17 cellular contexts compared by ENCODE assay signal in genomic region chr20:31843288-31843687, GRCh38. TPM values are rescaled to one million over a fixed set of nuclear protein-coding genes. Genes with fewer than 3 reads are reported as not detected.
DNase-seq lines count a peak whose midpoint lies in the region; ATAC-seq, FAIRE-seq and TF ChIP-seq lines count a peak whose summit lies in the region.
"Had no signal": no experiment of that assay in that cellular context is flagged by ENCODE, and none has a peak within 500 bp of the region (broad histone marks: within the 10 kb centered on the region; RNA-seq: fewer than 3 reads in every experiment).

No MANE protein-coding gene starts in this region.

- H3K79me1 ChIP-seq in H1 (ENCODE audit: low read depth, low read length) = no peaks in the 10 kb centered on the region

- H3F3A ChIP-seq in SK-N-SH (replicated peaks; ENCODE audit: insufficient read depth) (peaks cover 19% of the 10 kb centered on the region), neural progenitor cell (ENCODE audit: low read depth) (peaks cover 6% of the 10 kb centered on the region)

- peak; percentile 7 for FAIRE-seq in H1 (lab: Jason Lieb, UNC)
- FAIRE-seq: colon had no signal

- no peak for ATAC-seq in SK-N-SH treated with all-trans-retinoic acid at 6 μM for 48 hours
- no peak for ATAC-seq in upper lobe of left lung (ENCODE audit: low FRiP score in 2 of 2)
- no peak for ATAC-seq in activated CD4-positive, alpha-beta T cell treated with anti-CD3 and anti-CD28 coated beads for 36 hours

- H2AFZ ChIP-seq in SK-N-SH (ENCODE audit: low read depth) = no peak overlapping the region
- no peak overlapping the region for H2AFZ ChIP-seq in H1 (ENCODE audit: low read length)
- no peak overlapping the region for H2AFZ ChIP-seq in neural progenitor cell (replicated peaks)

- no peak overlapping the region for H2AK5ac ChIP-seq in H1 (ENCODE audit: low read depth, low read length)

- no peak overlapping the region for H3K4ac ChIP-seq in H1 (replicated peaks; ENCODE audit: insufficient read length, low read depth, low read length)

- H3K27me3 ChIP-seq in SK-N-SH (ENCODE audit: insufficient read depth) = no peaks in the 10 kb centered on the region
- H3K27me3 ChIP-seq in H1 (replicated peaks in 1 of 4; ENCODE audit: control insufficient read depth in 3 of 4, extremely low read depth in 1 of 4, insufficient read depth in 3 of 4, low read length in 3 of 4) = peaks cover 0 to 6% (median 0%) of the 10 kb centered on the region in 4 experiments; a peak in 1 of 7 replicates
- H3K27me3 ChIP-seq in neural progenitor cell = peaks cover 11% of the 10 kb centered on the region
- H3K27me3 ChIP-seq in upper lobe of left lung = no peaks in the 10 kb centered on the region
- H3K27me3 ChIP-seq: suprapubic skin had no signal

- H4K20me1 ChIP-seq in SK-N-SH (ENCODE audit: insufficient read depth) (no peaks in the 10 kb centered on the region), H1 (replicated peaks in 1 of 2; ENCODE audit: control insufficient read depth in 1 of 2, insufficient read depth in 2 of 2, low read length in 2 of 2) (no peaks in the 10 kb centered on the region), neural progenitor cell (ENCODE audit: low read depth) (no peaks in the 10 kb centered on the region)

- TF ChIP-seq RAD21 in SK-N-SH (IDR thresholded peaks at IDR 0.05; ENCODE audit: low read length) = no peak
- TF ChIP-seq RAD21 in H1 (IDR thresholded peaks at IDR 0.05 in 1 of 2, conservative IDR thresholded peaks at IDR 0.05 in 1 of 2; ENCODE audit: low read depth in 2 of 2, low read length in 2 of 2) = no peak

- 82% methylated on average over 5 of the region's 6 CpGs for WGBS in SK-N-SH (ENCODE audit: low lambda C conversion rate)
- 79% methylated on average over 6 of the region's 6 CpGs; no CpG with 5 or more reads in 1 of the 2 experiments for WGBS in H1 (ENCODE audit: extremely low coverage in 1 of 2, insufficient coverage in 1 of 2, insufficient read length in 1 of 2, insufficient replicate concordance in 2 of 2, low coverage in 1 of 2, low lambda C conversion rate in 2 of 2, missing lambda C conversion rate in 1 of 2), 2 experiments
- 75 to 88% methylated on average over 4 to 6 of the region's 6 CpGs for WGBS in upper lobe of left lung, 2 donors

- H3K56ac ChIP-seq in H1 (replicated peaks; ENCODE audit: insufficient read length, low read depth, low read length) = no peak overlapping the region

- no peaks in the 10 kb centered on the region for H3K9me3 Mint-ChIP-seq in neural progenitor cell
- no peaks in the 10 kb centered on the region for H3K9me3 Mint-ChIP-seq in activated CD4-positive, alpha-beta T cell treated with anti-CD3 and anti-CD28 coated beads for 36 hours (ENCODE audit: low read depth)
- H3K9me3 Mint-ChIP-seq: T-helper 1 cell treated with Interleukin-12 subunit alpha and Interleukin-12 subunit beta and Interleukin-4 antibody, amounts not matched to agents 30 μg/mL and 1 μg/mL, for 36 hours had no signal

- H3K27me3 Mint-ChIP-seq in neural progenitor cell (ENCODE audit: insufficient read depth, low read depth) = peaks cover 9% of the 10 kb centered on the region
- no peaks in the 10 kb centered on the region for H3K27me3 Mint-ChIP-seq in activated CD4-positive, alpha-beta T cell treated with anti-CD3 and anti-CD28 coated beads for 36 hours

- CTCF ChIA-PET in SK-N-SH (lab: Yijun Ruan, JAX) = interaction anchor here (0.9 to 15.5 kb wide), 4 partner anchors 9 to 210 kb away, joined by 4 to 174 read pairs (median 16); no protein-coding TSS in a partner anchor
- CTCF ChIA-PET in H1 (lab: Charles Lee; ENCODE audit: partially characterized antibody) = interaction anchor here (0.7 to 4.0 kb wide), 9 partner anchors 9 to 185 kb away, joined by 3 to 24 read pairs (median 5); partner anchors contain the start of gene PDRG1
- CTCF ChIA-PET in activated CD4-positive, alpha-beta T cell treated with anti-CD3 and anti-CD28 coated beads for 36 hours (lab: Charles Lee) = interaction anchor here (0.8 kb wide), 1 partner anchor 247 kb away, joined by 3 read pairs; no protein-coding TSS in a partner anchor

- no peak overlapping the region for H4K91ac ChIP-seq in H1 (replicated peaks; ENCODE audit: insufficient read length, low read length)

- H4K5ac ChIP-seq in H1 (ENCODE audit: insufficient read length, low read depth, low read length) = no peak overlapping the region

- H3K23me2 ChIP-seq in H1 (ENCODE audit: low read depth, low read length) = peaks cover 4% of the 10 kb centered on the region

- H3K14ac ChIP-seq in H1 (ENCODE audit: insufficient read length) = no peak overlapping the region

- H2BK120ac ChIP-seq in H1 (replicated peaks; ENCODE audit: low read depth, low read length) = no peak overlapping the region

- no peak overlapping the region for H3K23ac ChIP-seq in H1 (ENCODE audit: insufficient read length)

- peaks cover 24% of the 10 kb centered on the region for H3K4me1 Mint-ChIP-seq in neural progenitor cell
- H3K4me1 Mint-ChIP-seq in activated CD4-positive, alpha-beta T cell treated with anti-CD3 and anti-CD28 coated beads for 36 hours = no peaks in the 10 kb centered on the region

- TF ChIP-seq POLR2A in H1 (IDR thresholded peaks at IDR 0.05; ENCODE audit: control extremely low read depth in 1 of 2, low read depth in 2 of 2, low read length in 2 of 2) (no peak), upper lobe of left lung (IDR thresholded peaks at IDR 0.05) (no peak)

- H3K79me2 ChIP-seq in SK-N-SH (ENCODE audit: insufficient read depth) (no peaks in the 10 kb centered on the region), H1 (ENCODE audit: control insufficient read depth in 1 of 2, insufficient read depth in 2 of 2, low read length in 2 of 2) (no peaks in the 10 kb centered on the region), neural progenitor cell (ENCODE audit: low read depth) (no peaks in the 10 kb centered on the region)

- H2BK5ac ChIP-seq in H1 (ENCODE audit: low read depth, low read length) = no peak overlapping the region

- no peaks in the 10 kb centered on the region for H3K36me3 ChIP-seq in SK-N-SH (replicated peaks in 1 of 2; ENCODE audit: control insufficient read depth in 1 of 2, insufficient read depth in 2 of 2, low read length in 1 of 2)
- H3K36me3 ChIP-seq in H1 (ENCODE audit: control insufficient read depth in 2 of 4, insufficient read depth in 4 of 4, low read length in 3 of 4) = no peaks in the 10 kb centered on the region
- no peaks in the 10 kb centered on the region for H3K36me3 ChIP-seq in neural progenitor cell
- H3K36me3 ChIP-seq in upper lobe of left lung = no peaks in the 10 kb centered on the region
- H3K36me3 ChIP-seq: neutrophil, suprapubic skin, WERI-Rb-1 had no signal

- POLR2A ChIA-PET in SK-N-SH (lab: Yijun Ruan, JAX) = no interaction called here
- POLR2A ChIA-PET in H1 (lab: Charles Lee; ENCODE audit: partially characterized antibody) = interaction anchor here (1.7 kb wide), 1 partner anchor 13 kb away, joined by 4 read pairs; no protein-coding TSS in a partner anchor
- POLR2A ChIA-PET in activated CD4-positive, alpha-beta T cell treated with anti-CD3 and anti-CD28 coated beads for 36 hours (lab: Charles Lee) = no interaction called here

- no peak for DNase-seq in SK-N-SH
- DNase-seq in H1 (ENCODE audit: low read depth in 1 of 2, low spot score in 2 of 2) = no peak
- no peak for DNase-seq in neural progenitor cell (ENCODE audit: low spot score)
- DNase-seq in upper lobe of left lung = no peak
- DNase-seq in activated CD4-positive, alpha-beta T cell treated with anti-CD3 and anti-CD28 coated beads for 36 hours = no peak
- no peak for DNase-seq in activated CD4-positive, alpha-beta T cell treated with anti-CD3 and anti-CD28 coated beads, Interleukin-2, amount 50 U/mL, for 4 hours
- DNase-seq in substantia nigra (lab: John Stamatoyannopoulos, UW) = no peak
- DNase-seq: activated CD8-positive, alpha-beta memory T cell treated with anti-CD3 and anti-CD28 coated beads for 24 hours; DMS153; MM.1S; WERI-Rb-1 had no signal

- no peak overlapping the region for H3K4me3 Mint-ChIP-seq in neural progenitor cell
- no peak overlapping the region for H3K4me3 Mint-ChIP-seq in activated CD4-positive, alpha-beta T cell treated with anti-CD3 and anti-CD28 coated beads for 36 hours
- H3K4me3 Mint-ChIP-seq: T-helper 1 cell treated with Interleukin-12 subunit alpha and Interleukin-12 subunit beta and Interleukin-4 antibody, amounts not matched to agents 30 μg/mL and 1 μg/mL, for 36 hours had no signal

- H2BK15ac ChIP-seq in H1 (ENCODE audit: low read length) = no peak overlapping the region

- H3K9me2 ChIP-seq in SK-N-SH = no peaks in the 10 kb centered on the region

- H2BK20ac ChIP-seq in H1 (ENCODE audit: low read length) = no peak overlapping the region

- TF ChIP-seq CTCF in SK-N-SH (IDR thresholded peaks at IDR 0.05) (no peak), H1 (IDR thresholded peaks at IDR 0.05; ENCODE audit: control extremely low read depth in 1 of 3, insufficient read depth in 1 of 3, low read depth in 1 of 3, low read length in 3 of 3) (no peak), neural progenitor cell (IDR thresholded peaks at IDR 0.05) (no peak), upper lobe of left lung (IDR thresholded peaks at IDR 0.05) (no peak)

- no peak overlapping the region for H3K4me3 ChIP-seq in SK-N-SH (ENCODE audit: low read depth in 2 of 2, low read length in 1 of 2)
- no peak overlapping the region for H3K4me3 ChIP-seq in H1 (ENCODE audit: extremely low read depth in 1 of 4, insufficient read depth in 2 of 4, low read depth in 3 of 4, low read length in 4 of 4)
- no peak overlapping the region for H3K4me3 ChIP-seq in neural progenitor cell
- peak overlapping the region in 1 of 4 donors; percentile 32 for H3K4me3 ChIP-seq in upper lobe of left lung

- H3K9ac ChIP-seq in SK-N-SH (peak overlapping the region; percentile 31; the same call in 1 of the 2 replicates), H1 (replicated peaks in 1 of 4; ENCODE audit: extremely low read depth in 1 of 4, low read depth in 3 of 4, low read length in 3 of 4) (no peak overlapping the region), neural progenitor cell (no peak overlapping the region)

- intact Hi-C loops in activated CD4-positive, alpha-beta T cell treated with anti-CD3 and anti-CD28 coated beads for 36 hours (cut with DNase I, micrococcal nuclease) = no loop called here

- H4K8ac ChIP-seq in H1 (ENCODE audit: extremely low read depth, insufficient read depth, low read length) = no peak overlapping the region

- no peaks in the 10 kb centered on the region for H3K36me3 Mint-ChIP-seq in neural progenitor cell
- no peaks in the 10 kb centered on the region for H3K36me3 Mint-ChIP-seq in activated CD4-positive, alpha-beta T cell treated with anti-CD3 and anti-CD28 coated beads for 36 hours (ENCODE audit: low read depth)

- peaks cover 31 to 36% of the 10 kb centered on the region in 2 experiments; a peak in 3 of 4 replicates for H3K4me1 ChIP-seq in SK-N-SH (ENCODE audit: control insufficient read depth in 1 of 2, insufficient read depth in 2 of 2, low read depth in 1 of 2, low read length in 1 of 2)
- H3K4me1 ChIP-seq in H1 (replicated peaks in 1 of 4; ENCODE audit: control insufficient read depth in 3 of 4, insufficient read depth in 4 of 4, low read length in 3 of 4) = peaks cover 4 to 38% (median 32%) of the 10 kb centered on the region in 4 experiments
- peaks cover 43% of the 10 kb centered on the region for H3K4me1 ChIP-seq in neural progenitor cell
- peaks cover 0 to 9% (median 3%) of the 10 kb centered on the region in 4 donors for H3K4me1 ChIP-seq in upper lobe of left lung
- H3K4me1 ChIP-seq: suprapubic skin had no signal

- TF ChIP-seq EP300 in SK-N-SH (IDR thresholded peaks at IDR 0.05; ENCODE audit: borderline replicate concordance in 1 of 2, low read depth in 1 of 2, low read length in 1 of 2) (no peak), H1 (IDR thresholded peaks at IDR 0.05; ENCODE audit: borderline replicate concordance in 1 of 2, low read depth in 2 of 2, low read length in 2 of 2) (no peak), upper lobe of left lung (IDR thresholded peaks at IDR 0.05) (no peak)

- H3K9me3 ChIP-seq in SK-N-SH = no peaks in the 10 kb centered on the region
- no peaks in the 10 kb centered on the region for H3K9me3 ChIP-seq in H1 (ENCODE audit: insufficient read depth in 2 of 2, low read depth in 1 of 2, low read length in 1 of 2)
- no peaks in the 10 kb centered on the region for H3K9me3 ChIP-seq in neural progenitor cell (ENCODE audit: low read depth)
- no peaks in the 10 kb centered on the region for H3K9me3 ChIP-seq in upper lobe of left lung
- H3K9me3 ChIP-seq: neutrophil, suprapubic skin had no signal

- H3K27ac Mint-ChIP-seq in neural progenitor cell = peak overlapping the region; percentile 91
- no peak overlapping the region for H3K27ac Mint-ChIP-seq in activated CD4-positive, alpha-beta T cell treated with anti-CD3 and anti-CD28 coated beads for 36 hours
- H3K27ac Mint-ChIP-seq: T-helper 1 cell treated with Interleukin-12 subunit alpha and Interleukin-12 subunit beta and Interleukin-4 antibody, amounts not matched to agents 30 μg/mL and 1 μg/mL, for 36 hours had no signal

- H3K27ac ChIP-seq in SK-N-SH (ENCODE audit: low read depth in 2 of 2, low read length in 1 of 2) (peak overlapping the region; percentile 71 to 76; a peak in 3 of 4 replicates), H1 (ENCODE audit: low read depth, low read length) (no peak overlapping the region), neural progenitor cell (no peak overlapping the region), upper lobe of left lung (peak overlapping the region; percentile 30 to 69 (median 46)), substantia nigra (ENCODE audit: low read depth, low read length, poor library complexity, severe bottlenecking) (no peak overlapping the region)
- H3K27ac ChIP-seq: 22Rv1, neutrophil, suprapubic skin, WERI-Rb-1 had no signal

- no peak overlapping the region for H2BK12ac ChIP-seq in H1 (ENCODE audit: low read depth, low read length)

- H3K4me2 ChIP-seq in SK-N-SH (peak overlapping the region; percentile 69; the same call in 1 of the 2 replicates), H1 (ENCODE audit: insufficient read depth in 1 of 2, low read depth in 2 of 2, low read length in 2 of 2) (no peak overlapping the region), neural progenitor cell (peak overlapping the region; percentile 39)

- H3K18ac ChIP-seq in H1 (ENCODE audit: extremely low read depth, low read length) = no peak overlapping the region

RNA-seq across cellular contexts. Expression of gene FOXS1, which starts 2.1 kb away (rescaled TPM):
- polyA plus RNA-seq in SK-N-SH (2012; rRNA removed) (0.73 and 0.99 TPM in 2 replicates), H1 (2011; rRNA removed) (0.45 and 0.47 TPM in 2 replicates)
- 0.48 and 0.83 TPM in 2 replicates for polyA plus RNA-seq in SK-N-SH (2012; cell fraction: cytosol; rRNA removed)
- 0.58 and 0.85 TPM in 2 replicates for polyA plus RNA-seq in SK-N-SH (2012; cell fraction: nucleus; rRNA removed)
- total RNA-seq in H1 (2021; fragmentation: NEBNext Ultra II Directional; extraction: Animal tissue kit (Norgen Biotek cat#: 25700)) = not detected in 2 replicates
- polyA plus RNA-seq in H1 (2011; cell fraction: cytosol; rRNA removed) = 0.36 TPM
- polyA plus RNA-seq in H1 (2011; cell fraction: nucleus; rRNA removed) = 0.43 TPM
- 0.13 to 0.28 TPM in 2 of 4 replicates, not detected in the others for polyA plus RNA-seq in H1 (2012, experiment 1 of 2)
- 0.26 TPM for polyA plus RNA-seq in H1 (2012, experiment 2 of 2)
- 0.12 TPM for polyA plus RNA-seq in H1 (2013, experiment 1 of 2)
- polyA plus RNA-seq in H1 (2013, experiment 2 of 2) = 0.20 TPM
- not detected in 2 replicates for polyA minus RNA-seq in H1 (2011; rRNA and poly(A)+ RNA removed)
- polyA minus RNA-seq in H1 (2011; cell fraction: cytosol; rRNA and poly(A)+ RNA removed) = not detected
- 1.00 TPM for polyA minus RNA-seq in H1 (2011; cell fraction: nucleus; rRNA and poly(A)+ RNA removed)
- total RNA-seq in neural progenitor cell (ENCODE audit: low replicate concordance) (0.53 TPM in 1 of 2 replicates, not detected in the other), upper lobe of left lung (1 to 10 TPM in 2 of 6 donors, under 1 TPM in 1, not detected in 3; 0.91 to 1.7 (median 1.3) TPM)
- total RNA-seq in activated CD4-positive, alpha-beta T cell treated with anti-CD3 and anti-CD28 coated beads for 36 hours = not detected
- total RNA-seq: suprapubic skin had no signal

RNA-seq across cellular contexts. Expression of gene MYLK2, which starts 24.1 kb away (rescaled TPM):
- polyA plus RNA-seq in SK-N-SH (2012; rRNA removed) (0.21 and 0.31 TPM in 2 replicates), H1 (2011; rRNA removed) (0.26 and 0.27 TPM in 2 replicates)
- polyA plus RNA-seq in SK-N-SH (2012; cell fraction: cytosol; rRNA removed) = 0.09 and 0.18 TPM in 2 replicates
- 1.0 and 1.3 TPM in 2 replicates for polyA plus RNA-seq in SK-N-SH (2012; cell fraction: nucleus; rRNA removed)
- total RNA-seq in H1 (2021; fragmentation: NEBNext Ultra II Directional; extraction: Animal tissue kit (Norgen Biotek cat#: 25700)) = 0.22 TPM in 1 of 2 replicates, not detected in the other
- polyA plus RNA-seq in H1 (2011; cell fraction: cytosol; rRNA removed) = 0.36 TPM
- 0.73 TPM for polyA plus RNA-seq in H1 (2011; cell fraction: nucleus; rRNA removed)
- polyA plus RNA-seq in H1 (2012, experiment 1 of 2) = 0.21 to 0.41 TPM (median 0.23 TPM) in 4 replicates
- 0.13 TPM for polyA plus RNA-seq in H1 (2012, experiment 2 of 2)
- 0.20 TPM for polyA plus RNA-seq in H1 (2013, experiment 1 of 2)
- 0.22 TPM for polyA plus RNA-seq in H1 (2013, experiment 2 of 2)
- 0.09 and 0.32 TPM in 2 replicates for polyA minus RNA-seq in H1 (2011; rRNA and poly(A)+ RNA removed)
- not detected for polyA minus RNA-seq in H1 (2011; cell fraction: cytosol; rRNA and poly(A)+ RNA removed)
- polyA minus RNA-seq in H1 (2011; cell fraction: nucleus; rRNA and poly(A)+ RNA removed) = 0.40 TPM
- total RNA-seq in neural progenitor cell (ENCODE audit: low replicate concordance) (0.22 TPM in 1 of 2 replicates, not detected in the other), upper lobe of left lung (not detected)
- total RNA-seq in activated CD4-positive, alpha-beta T cell treated with anti-CD3 and anti-CD28 coated beads for 36 hours = under 1 TPM; 0.39 TPM
- total RNA-seq: suprapubic skin had no signal

RNA-seq across cellular contexts. Expression of gene DUSP15, which starts 27.0 kb away (rescaled TPM):
- polyA plus RNA-seq in SK-N-SH (2012; rRNA removed) (4.3 and 5.4 TPM in 2 replicates), H1 (2011; rRNA removed) (3.2 and 6.0 TPM in 2 replicates)
- 2.6 and 4.9 TPM in 2 replicates for polyA plus RNA-seq in SK-N-SH (2012; cell fraction: cytosol; rRNA removed)
- polyA plus RNA-seq in SK-N-SH (2012; cell fraction: nucleus; rRNA removed) = 11.5 and 13.8 TPM in 2 replicates
- 0.91 and 1.0 TPM in 2 replicates for total RNA-seq in H1 (2021; fragmentation: NEBNext Ultra II Directional; extraction: Animal tissue kit (Norgen Biotek cat#: 25700))
- 3.9 TPM for polyA plus RNA-seq in H1 (2011; cell fraction: cytosol; rRNA removed)
- polyA plus RNA-seq in H1 (2011; cell fraction: nucleus; rRNA removed) = 4.7 TPM
- 0.77 to 3.2 TPM (median 2.8 TPM) in 4 replicates for polyA plus RNA-seq in H1 (2012, experiment 1 of 2)
- polyA plus RNA-seq in H1 (2012, experiment 2 of 2) = 1.6 TPM
- 0.87 TPM for polyA plus RNA-seq in H1 (2013, experiment 1 of 2)
- 0.79 TPM for polyA plus RNA-seq in H1 (2013, experiment 2 of 2)
- polyA minus RNA-seq in H1 (2011; rRNA and poly(A)+ RNA removed) = 0.39 and 1.1 TPM in 2 replicates
- polyA minus RNA-seq in H1 (2011; cell fraction: cytosol; rRNA and poly(A)+ RNA removed) = 2.6 TPM
- polyA minus RNA-seq in H1 (2011; cell fraction: nucleus; rRNA and poly(A)+ RNA removed) = 5.4 TPM
- total RNA-seq in neural progenitor cell (ENCODE audit: low replicate concordance) (0.45 and 1.1 TPM in 2 replicates), upper lobe of left lung (1 to 10 TPM in 4 of 6 donors, under 1 TPM in 1, not detected in 1; 0.69 to 1.7 (median 1.1) TPM)
- not detected for total RNA-seq in activated CD4-positive, alpha-beta T cell treated with anti-CD3 and anti-CD28 coated beads for 36 hours

RNA-seq across cellular contexts. Expression of gene TTLL9, which starts 27.1 kb away (rescaled TPM):
- 0.23 and 0.32 TPM in 2 replicates for polyA plus RNA-seq in SK-N-SH (2012; rRNA removed)
- polyA plus RNA-seq in SK-N-SH (2012; cell fraction: cytosol; rRNA removed) = 0.24 and 0.30 TPM in 2 replicates
- 1.2 and 1.8 TPM in 2 replicates for polyA plus RNA-seq in SK-N-SH (2012; cell fraction: nucleus; rRNA removed)
- total RNA-seq in H1 (2021; fragmentation: NEBNext Ultra II Directional; extraction: Animal tissue kit (Norgen Biotek cat#: 25700)) = not detected in 2 replicates
- 0.06 and 0.19 TPM in 2 replicates for polyA plus RNA-seq in H1 (2011; rRNA removed)
- 0.10 TPM for polyA plus RNA-seq in H1 (2011; cell fraction: cytosol; rRNA removed)
- polyA plus RNA-seq in H1 (2011; cell fraction: nucleus; rRNA removed) = 0.20 TPM
- 0.15 to 0.24 TPM (median 0.16 TPM) in 3 of 4 replicates, not detected in the other for polyA plus RNA-seq in H1 (2012, experiment 1 of 2)
- not detected for polyA plus RNA-seq in H1 (2012, experiment 2 of 2)
- not detected for polyA plus RNA-seq in H1 (2013, experiment 1 of 2)
- 0.04 TPM for polyA plus RNA-seq in H1 (2013, experiment 2 of 2)
- polyA minus RNA-seq in H1 (2011; rRNA and poly(A)+ RNA removed) = 0.20 TPM in 1 of 2 replicates, not detected in the other
- polyA minus RNA-seq in H1 (2011; cell fraction: cytosol; rRNA and poly(A)+ RNA removed) = not detected
- polyA minus RNA-seq in H1 (2011; cell fraction: nucleus; rRNA and poly(A)+ RNA removed) = not detected
- total RNA-seq in neural progenitor cell (ENCODE audit: low replicate concordance) = 0.34 TPM in 1 of 2 replicates, not detected in the other
- 10 to 100 TPM in 1 of 6 donors, 1 to 10 TPM in 4, under 1 TPM in 1; 0.31 to 20.7 (median 4.4) TPM for total RNA-seq in upper lobe of left lung
- not detected for total RNA-seq in activated CD4-positive, alpha-beta T cell treated with anti-CD3 and anti-CD28 coated beads for 36 hours

Comparison
In these comparisons a context has a peak if more than half of its experiments do, and no peak if none do; other contexts are left out.
1. H3K27ac ChIP-seq: peak in SK-N-SH (2 of 2) and upper lobe of left lung (4 of 4); none in H1 (single experiment), neural progenitor cell (single experiment) and substantia nigra (single experiment).
2. H3K4me2 ChIP-seq: peak in SK-N-SH (single experiment) and neural progenitor cell (single experiment); none in H1 (0 of 2).